ENCODE assay signal across 23 cellular contexts in genomic region chr12:38367506-38367905, GRCh38.
"Had no signal": no experiment of that assay in that cellular context is flagged by ENCODE, and none has a peak within 500 bp of the region (broad histone marks: within the 10 kb centered on the region; RNA-seq: fewer than 3 reads in every experiment).

No MANE protein-coding gene starts in this region.

- H3K27ac ChIP-seq: colonic mucosa, coronary artery, dorsolateral prefrontal cortex, epithelial cell of prostate, esophagus muscularis mucosa, esophagus squamous epithelium, foreskin keratinocyte, gastrocnemius medialis, gastroesophageal sphincter, heart left ventricle, heart right ventricle had no signal

- H3K27me3 ChIP-seq: colonic mucosa, dorsolateral prefrontal cortex, esophagus muscularis mucosa, esophagus squamous epithelium, foreskin keratinocyte, gastrocnemius medialis, gastroesophageal sphincter, heart left ventricle, heart right ventricle had no signal

- H3K4me3 ChIP-seq: colonic mucosa, coronary artery, dorsolateral prefrontal cortex, esophagus muscularis mucosa, esophagus squamous epithelium, gastrocnemius medialis, gastroesophageal sphincter, heart left ventricle, heart right ventricle had no signal

- H3K36me3 ChIP-seq: colonic mucosa, esophagus muscularis mucosa, esophagus squamous epithelium, gastrocnemius medialis, gastroesophageal sphincter, heart left ventricle, heart right ventricle had no signal

- H3K9me3 ChIP-seq: colonic mucosa, esophagus muscularis mucosa, esophagus squamous epithelium, gastrocnemius medialis, gastroesophageal sphincter, heart left ventricle, heart right ventricle had no signal

- DNase-seq: colonic mucosa; cortex of kidney; dermis blood vessel endothelial cell; dorsolateral prefrontal cortex; effector CD4-positive, alpha-beta T cell; effector CD8-positive, alpha-beta T cell; effector memory CD4-positive, alpha-beta T cell; effector memory CD8-positive, alpha-beta T cell; endodermal cell; erythroblast; esophagus squamous epithelium; foreskin fibroblast; foreskin keratinocyte; foreskin melanocyte; gastrocnemius medialis; glutamatergic neuron; head of caudate nucleus; heart left ventricle; heart right ventricle had no signal

- H3K4me1 ChIP-seq: colonic mucosa, esophagus muscularis mucosa, esophagus squamous epithelium, foreskin keratinocyte, gastrocnemius medialis, gastroesophageal sphincter, heart left ventricle, heart right ventricle had no signal
